In genomic region chr14:58171090-58171489, GRCh38 we compare ENCODE assay signal across 1 cellular context.
TF ChIP-seq lines count a peak whose summit lies in the region.

No MANE protein-coding gene starts in this region.

TF ChIP-seq in H1, 55 proteins besides CTCF, POLR2A, EP300 and RAD21 (continued from another document):
- peak; percentile 31; the same call in 1 of the 2 replicates for TF ChIP-seq JUND (IDR thresholded peaks at IDR 0.05; ENCODE audit: low read length)
